In genomic region chr20:35743693-35744491, GRCh38 we compare ENCODE assay signal across 1 cellular context.
TF ChIP-seq lines count a peak whose summit lies in the region.

No MANE protein-coding gene starts in this region.

TF ChIP-seq in HepG2, 621 proteins besides CTCF, POLR2A, EP300 and RAD21 (continued from another document and continues in another):
- TF ChIP-seq, protein P1, sequence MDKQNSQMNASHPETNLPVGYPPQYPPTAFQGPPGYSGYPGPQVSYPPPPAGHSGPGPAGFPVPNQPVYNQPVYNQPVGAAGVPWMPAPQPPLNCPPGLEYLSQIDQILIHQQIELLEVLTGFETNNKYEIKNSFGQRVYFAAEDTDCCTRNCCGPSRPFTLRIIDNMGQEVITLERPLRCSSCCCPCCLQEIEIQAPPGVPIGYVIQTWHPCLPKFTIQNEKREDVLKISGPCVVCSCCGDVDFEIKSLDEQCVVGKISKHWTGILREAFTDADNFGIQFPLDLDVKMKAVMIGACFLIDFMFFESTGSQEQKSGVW (CRISPR knock-in tag; IDR thresholded peaks at IDR 0.05; ENCODE audit: borderline replicate concordance) = no peak
- TF ChIP-seq, protein P2, sequence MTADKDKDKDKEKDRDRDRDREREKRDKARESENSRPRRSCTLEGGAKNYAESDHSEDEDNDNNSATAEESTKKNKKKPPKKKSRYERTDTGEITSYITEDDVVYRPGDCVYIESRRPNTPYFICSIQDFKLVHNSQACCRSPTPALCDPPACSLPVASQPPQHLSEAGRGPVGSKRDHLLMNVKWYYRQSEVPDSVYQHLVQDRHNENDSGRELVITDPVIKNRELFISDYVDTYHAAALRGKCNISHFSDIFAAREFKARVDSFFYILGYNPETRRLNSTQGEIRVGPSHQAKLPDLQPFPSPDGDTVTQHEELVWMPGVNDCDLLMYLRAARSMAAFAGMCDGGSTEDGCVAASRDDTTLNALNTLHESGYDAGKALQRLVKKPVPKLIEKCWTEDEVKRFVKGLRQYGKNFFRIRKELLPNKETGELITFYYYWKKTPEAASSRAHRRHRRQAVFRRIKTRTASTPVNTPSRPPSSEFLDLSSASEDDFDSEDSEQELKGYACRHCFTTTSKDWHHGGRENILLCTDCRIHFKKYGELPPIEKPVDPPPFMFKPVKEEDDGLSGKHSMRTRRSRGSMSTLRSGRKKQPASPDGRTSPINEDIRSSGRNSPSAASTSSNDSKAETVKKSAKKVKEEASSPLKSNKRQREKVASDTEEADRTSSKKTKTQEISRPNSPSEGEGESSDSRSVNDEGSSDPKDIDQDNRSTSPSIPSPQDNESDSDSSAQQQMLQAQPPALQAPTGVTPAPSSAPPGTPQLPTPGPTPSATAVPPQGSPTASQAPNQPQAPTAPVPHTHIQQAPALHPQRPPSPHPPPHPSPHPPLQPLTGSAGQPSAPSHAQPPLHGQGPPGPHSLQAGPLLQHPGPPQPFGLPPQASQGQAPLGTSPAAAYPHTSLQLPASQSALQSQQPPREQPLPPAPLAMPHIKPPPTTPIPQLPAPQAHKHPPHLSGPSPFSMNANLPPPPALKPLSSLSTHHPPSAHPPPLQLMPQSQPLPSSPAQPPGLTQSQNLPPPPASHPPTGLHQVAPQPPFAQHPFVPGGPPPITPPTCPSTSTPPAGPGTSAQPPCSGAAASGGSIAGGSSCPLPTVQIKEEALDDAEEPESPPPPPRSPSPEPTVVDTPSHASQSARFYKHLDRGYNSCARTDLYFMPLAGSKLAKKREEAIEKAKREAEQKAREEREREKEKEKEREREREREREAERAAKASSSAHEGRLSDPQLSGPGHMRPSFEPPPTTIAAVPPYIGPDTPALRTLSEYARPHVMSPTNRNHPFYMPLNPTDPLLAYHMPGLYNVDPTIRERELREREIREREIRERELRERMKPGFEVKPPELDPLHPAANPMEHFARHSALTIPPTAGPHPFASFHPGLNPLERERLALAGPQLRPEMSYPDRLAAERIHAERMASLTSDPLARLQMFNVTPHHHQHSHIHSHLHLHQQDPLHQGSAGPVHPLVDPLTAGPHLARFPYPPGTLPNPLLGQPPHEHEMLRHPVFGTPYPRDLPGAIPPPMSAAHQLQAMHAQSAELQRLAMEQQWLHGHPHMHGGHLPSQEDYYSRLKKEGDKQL (CRISPR knock-in tag; IDR thresholded peaks at IDR 0.05; ENCODE audit: low read depth) = no peak
- TF ChIP-seq ZNF292 (CRISPR knock-in tag; IDR thresholded peaks at IDR 0.05; ENCODE audit: borderline replicate concordance, low read depth) = peak; percentile 52; the same call in 1 of the 2 replicates
- TF ChIP-seq ATF1 (CRISPR knock-in tag; IDR thresholded peaks at IDR 0.05) = no peak
- no peak for TF ChIP-seq RXRB (CRISPR knock-in tag; IDR thresholded peaks at IDR 0.05; ENCODE audit: borderline replicate concordance)
- TF ChIP-seq, protein P3, sequence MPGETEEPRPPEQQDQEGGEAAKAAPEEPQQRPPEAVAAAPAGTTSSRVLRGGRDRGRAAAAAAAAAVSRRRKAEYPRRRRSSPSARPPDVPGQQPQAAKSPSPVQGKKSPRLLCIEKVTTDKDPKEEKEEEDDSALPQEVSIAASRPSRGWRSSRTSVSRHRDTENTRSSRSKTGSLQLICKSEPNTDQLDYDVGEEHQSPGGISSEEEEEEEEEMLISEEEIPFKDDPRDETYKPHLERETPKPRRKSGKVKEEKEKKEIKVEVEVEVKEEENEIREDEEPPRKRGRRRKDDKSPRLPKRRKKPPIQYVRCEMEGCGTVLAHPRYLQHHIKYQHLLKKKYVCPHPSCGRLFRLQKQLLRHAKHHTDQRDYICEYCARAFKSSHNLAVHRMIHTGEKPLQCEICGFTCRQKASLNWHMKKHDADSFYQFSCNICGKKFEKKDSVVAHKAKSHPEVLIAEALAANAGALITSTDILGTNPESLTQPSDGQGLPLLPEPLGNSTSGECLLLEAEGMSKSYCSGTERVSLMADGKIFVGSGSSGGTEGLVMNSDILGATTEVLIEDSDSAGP (CRISPR knock-in tag; IDR thresholded peaks at IDR 0.05; ENCODE audit: borderline replicate concordance) = no peak; the same call in 1 of the 2 replicates
- TF ChIP-seq TEAD3 (CRISPR knock-in tag; optimal IDR thresholded peaks at IDR 0.05; ENCODE audit: borderline replicate concordance) = peak; percentile 11
- TF ChIP-seq ZNF253 (CRISPR knock-in tag; IDR thresholded peaks at IDR 0.05; ENCODE audit: borderline replicate concordance) = no peak
- TF ChIP-seq AKNA (CRISPR knock-in tag; IDR thresholded peaks at IDR 0.05; ENCODE audit: borderline replicate concordance) = no peak
- TF ChIP-seq ZNF574 (CRISPR knock-in tag; IDR thresholded peaks at IDR 0.05) = no peak
- no peak for TF ChIP-seq ZNF205 (CRISPR knock-in tag; IDR thresholded peaks at IDR 0.05)
- TF ChIP-seq SCMH1 (CRISPR knock-in tag; IDR thresholded peaks at IDR 0.05; ENCODE audit: borderline replicate concordance) = no peak
- TF ChIP-seq, protein P4, sequence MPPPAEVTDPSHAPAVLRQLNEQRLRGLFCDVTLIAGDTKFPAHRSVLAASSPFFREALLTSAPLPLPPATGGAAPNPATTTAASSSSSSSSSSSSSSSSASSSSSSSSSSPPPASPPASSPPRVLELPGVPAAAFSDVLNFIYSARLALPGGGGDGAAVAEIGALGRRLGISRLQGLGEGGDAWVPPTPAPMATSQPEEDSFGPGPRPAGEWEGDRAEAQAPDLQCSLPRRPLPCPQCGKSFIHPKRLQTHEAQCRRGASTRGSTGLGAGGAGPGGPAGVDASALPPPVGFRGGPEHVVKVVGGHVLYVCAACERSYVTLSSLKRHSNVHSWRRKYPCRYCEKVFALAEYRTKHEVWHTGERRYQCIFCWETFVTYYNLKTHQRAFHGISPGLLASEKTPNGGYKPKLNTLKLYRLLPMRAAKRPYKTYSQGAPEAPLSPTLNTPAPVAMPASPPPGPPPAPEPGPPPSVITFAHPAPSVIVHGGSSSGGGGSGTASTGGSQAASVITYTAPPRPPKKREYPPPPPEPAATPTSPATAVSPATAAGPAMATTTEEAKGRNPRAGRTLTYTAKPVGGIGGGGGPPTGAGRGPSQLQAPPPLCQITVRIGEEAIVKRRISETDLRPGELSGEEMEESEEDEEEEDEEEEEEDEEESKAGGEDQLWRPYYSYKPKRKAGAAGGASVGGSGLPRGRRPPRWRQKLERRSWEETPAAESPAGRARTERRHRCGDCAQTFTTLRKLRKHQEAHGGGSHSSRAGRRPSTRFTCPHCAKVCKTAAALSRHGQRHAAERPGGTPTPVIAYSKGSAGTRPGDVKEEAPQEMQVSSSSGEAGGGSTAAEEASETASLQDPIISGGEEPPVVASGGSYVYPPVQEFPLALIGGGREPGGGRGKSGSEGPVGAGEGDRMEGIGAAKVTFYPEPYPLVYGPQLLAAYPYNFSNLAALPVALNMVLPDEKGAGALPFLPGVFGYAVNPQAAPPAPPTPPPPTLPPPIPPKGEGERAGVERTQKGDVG (CRISPR knock-in tag; IDR thresholded peaks at IDR 0.05; ENCODE audit: borderline replicate concordance) = peak; percentile 25; the same call in 1 of the 2 replicates
- TF ChIP-seq U2AF1 (optimal IDR thresholded peaks at IDR 0.05; ENCODE audit: low read depth, low read length) = no peak
- TF ChIP-seq ZFP37 (CRISPR knock-in tag; IDR thresholded peaks at IDR 0.05; ENCODE audit: borderline replicate concordance) = no peak
- TF ChIP-seq, protein P5, sequence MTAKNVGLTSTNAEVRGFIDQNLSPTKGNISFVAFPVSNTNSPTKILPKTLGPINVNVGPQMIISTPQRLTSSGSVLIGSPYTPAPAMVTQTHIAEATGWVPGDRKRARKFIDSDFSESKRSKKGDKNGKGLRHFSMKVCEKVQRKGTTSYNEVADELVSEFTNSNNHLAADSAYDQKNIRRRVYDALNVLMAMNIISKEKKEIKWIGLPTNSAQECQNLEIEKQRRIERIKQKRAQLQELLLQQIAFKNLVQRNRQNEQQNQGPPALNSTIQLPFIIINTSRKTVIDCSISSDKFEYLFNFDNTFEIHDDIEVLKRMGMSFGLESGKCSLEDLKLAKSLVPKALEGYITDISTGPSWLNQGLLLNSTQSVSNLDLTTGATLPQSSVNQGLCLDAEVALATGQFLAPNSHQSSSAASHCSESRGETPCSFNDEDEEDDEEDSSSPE (CRISPR knock-in tag; IDR thresholded peaks at IDR 0.05) = peak; percentile 20; the same call in 1 of the 2 replicates
- TF ChIP-seq, protein P6, sequence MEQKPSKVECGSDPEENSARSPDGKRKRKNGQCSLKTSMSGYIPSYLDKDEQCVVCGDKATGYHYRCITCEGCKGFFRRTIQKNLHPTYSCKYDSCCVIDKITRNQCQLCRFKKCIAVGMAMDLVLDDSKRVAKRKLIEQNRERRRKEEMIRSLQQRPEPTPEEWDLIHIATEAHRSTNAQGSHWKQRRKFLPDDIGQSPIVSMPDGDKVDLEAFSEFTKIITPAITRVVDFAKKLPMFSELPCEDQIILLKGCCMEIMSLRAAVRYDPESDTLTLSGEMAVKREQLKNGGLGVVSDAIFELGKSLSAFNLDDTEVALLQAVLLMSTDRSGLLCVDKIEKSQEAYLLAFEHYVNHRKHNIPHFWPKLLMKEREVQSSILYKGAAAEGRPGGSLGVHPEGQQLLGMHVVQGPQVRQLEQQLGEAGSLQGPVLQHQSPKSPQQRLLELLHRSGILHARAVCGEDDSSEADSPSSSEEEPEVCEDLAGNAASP (CRISPR knock-in tag; IDR thresholded peaks at IDR 0.05; ENCODE audit: borderline replicate concordance) = no peak
- peak; percentile 86 for TF ChIP-seq NFE2 (CRISPR knock-in tag; IDR thresholded peaks at IDR 0.05)
- no peak for TF ChIP-seq MED13 (CRISPR knock-in tag; IDR thresholded peaks at IDR 0.05)
- peak; percentile 64 for TF ChIP-seq MAFF (IDR thresholded peaks at IDR 0.05; ENCODE audit: low read depth, low read length)
- peak; percentile 53; the same call in 1 of the 2 replicates for TF ChIP-seq DNMT3B (CRISPR knock-in tag; conservative IDR thresholded peaks at IDR 0.05)
- 0 out of 2 replicates have a peak, but pooled peaks have one; percentile 51 for TF ChIP-seq ATF7-NPFF (CRISPR knock-in tag; IDR thresholded peaks at IDR 0.05; ENCODE audit: low read depth)
- TF ChIP-seq, protein P7, sequence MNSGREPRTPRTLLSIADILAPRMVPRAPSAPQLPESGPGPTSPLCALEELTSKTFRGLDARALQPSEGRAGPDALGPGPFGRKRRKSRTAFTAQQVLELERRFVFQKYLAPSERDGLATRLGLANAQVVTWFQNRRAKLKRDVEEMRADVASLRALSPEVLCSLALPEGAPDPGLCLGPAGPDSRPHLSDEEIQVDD (CRISPR knock-in tag; IDR thresholded peaks at IDR 0.05; ENCODE audit: borderline replicate concordance) = no peak
- TF ChIP-seq FOXP1 (IDR thresholded peaks at IDR 0.05) = no peak
- TF ChIP-seq FOXP1 (CRISPR knock-in tag; IDR thresholded peaks at IDR 0.05) = peak; percentile 7; the same call in 1 of the 2 replicates
- no peak for TF ChIP-seq MAZ (IDR thresholded peaks at IDR 0.05; ENCODE audit: borderline replicate concordance, low read depth, low read length)
- no peak for TF ChIP-seq MAZ (CRISPR knock-in tag; IDR thresholded peaks at IDR 0.05; ENCODE audit: low read depth)
- TF ChIP-seq ARID3A (IDR thresholded peaks at IDR 0.05; ENCODE audit: low read depth, low read length) = no peak
- TF ChIP-seq ZNF260 (CRISPR knock-in tag; IDR thresholded peaks at IDR 0.05; ENCODE audit: borderline replicate concordance, low read depth) = no peak
